ENCODE assay signal across 21 cellular contexts in the genomic region with DNA sequence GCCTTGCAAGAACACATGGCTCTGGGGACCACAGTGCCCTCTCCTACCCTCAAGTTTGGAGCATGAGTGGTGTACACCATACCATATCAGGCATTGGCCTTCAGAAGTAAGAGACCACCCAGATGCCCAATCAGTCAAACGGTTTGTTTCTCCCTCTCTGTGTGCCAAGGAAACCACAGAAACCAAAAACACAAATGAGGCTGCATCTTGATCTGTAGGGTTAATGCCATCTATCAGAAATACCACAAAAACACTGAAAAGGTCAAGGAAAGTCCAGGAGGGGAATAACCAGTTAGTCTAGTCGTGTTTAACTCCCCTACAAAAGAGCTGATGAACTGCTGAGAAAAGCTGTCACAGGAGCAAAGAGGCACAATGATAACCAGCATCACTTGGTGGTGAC.
DNase-seq lines count a peak whose midpoint lies in the region; ATAC-seq and TF ChIP-seq lines count a peak whose summit lies in the region.
"Had no signal": no experiment of that assay in that cellular context is flagged by ENCODE, and none has a peak within 500 bp of the region (broad histone marks: within the 10 kb centered on the region; RNA-seq: fewer than 3 reads in every experiment).

No MANE protein-coding gene starts in this region.

- no peak overlapping the region for H3K4me3 Mint-ChIP-seq in stimulated activated memory B cell treated with anti-CD40 and anti-IgM and Interleukin-4, amounts not matched to agents 10 μg/mL and 1 μg/mL and 100 μg/mL, for 72 hours
- H3K4me3 Mint-ChIP-seq: activated naive CD4-positive, alpha-beta T cell treated with anti-CD3 and anti-CD28 coated beads, Interleukin-2, amount 50 U/mL, for 24 hours; activated T-cell treated with anti-CD3 and anti-CD28 coated beads, Interleukin-2, amount 50 U/mL, for 4 hours; CD4-positive, CD25-positive, alpha-beta regulatory T cell; nephron had no signal

- H3K36me3 ChIP-seq in PC-9 (ENCODE audit: low read depth) (no peaks in the 10 kb centered on the region), brain microvascular endothelial cell (replicated peaks) (no peaks in the 10 kb centered on the region), heart right ventricle (no peaks in the 10 kb centered on the region)
- H3K36me3 ChIP-seq: lower lobe of right lung, ovary, thoracic aorta had no signal

- 0 out of 2 replicates have a peak overlapping the region, but pooled peaks have one; percentile 2 for H3K4me2 ChIP-seq in PC-9
- H3K4me2 ChIP-seq: smooth muscle cell had no signal

- TF ChIP-seq CTCF in PC-9 (conservative IDR thresholded peaks at IDR 0.05) (no peak), brain microvascular endothelial cell (IDR thresholded peaks at IDR 0.05; ENCODE audit: low read depth, low read length, missing control alignments) (no peak), heart right ventricle (IDR thresholded peaks at IDR 0.05) (no peak)

- peak; percentile 43 for ATAC-seq in GM18502 (IDR thresholded peaks at IDR 0.05; ENCODE audit: poor library complexity, unreplicated experiment)
- peak; percentile 34 for ATAC-seq in GM19023 (IDR thresholded peaks at IDR 0.05; ENCODE audit: unreplicated experiment)
- ATAC-seq in stimulated activated memory B cell treated with anti-CD40 and anti-IgM and Interleukin-4, amounts not matched to agents 10 μg/mL and 1 μg/mL and 100 μg/mL, for 72 hours, result peak; percentile 68
- no peak for ATAC-seq in heart right ventricle
- ATAC-seq: activated T-cell treated with anti-CD3 and anti-CD28 coated beads, Interleukin-2, amount 50 U/mL, for 4 hours; lower lobe of right lung; mucosa of descending colon had no signal

- H3F3A ChIP-seq in PC-9 (ENCODE audit: insufficient read depth, low read depth), result no peaks in the 10 kb centered on the region

- H3K27ac ChIP-seq in PC-9 (no peak overlapping the region), brain microvascular endothelial cell (no peak overlapping the region), heart right ventricle (no peak overlapping the region)
- H3K27ac ChIP-seq: lower lobe of right lung, ovary, thoracic aorta had no signal

- H3K4me1 Mint-ChIP-seq in stimulated activated memory B cell treated with anti-CD40 and anti-IgM and Interleukin-4, amounts not matched to agents 10 μg/mL and 1 μg/mL and 100 μg/mL, for 72 hours, result peaks cover 40% of the 10 kb centered on the region

- H3K9me3 Mint-ChIP-seq in stimulated activated memory B cell treated with anti-CD40 and anti-IgM and Interleukin-4, amounts not matched to agents 10 μg/mL and 1 μg/mL and 100 μg/mL, for 72 hours, result no peaks in the 10 kb centered on the region
- H3K9me3 Mint-ChIP-seq: activated naive CD4-positive, alpha-beta T cell treated with anti-CD3 and anti-CD28 coated beads, Interleukin-2, amount 50 U/mL, for 24 hours; activated T-cell treated with anti-CD3 and anti-CD28 coated beads, Interleukin-2, amount 50 U/mL, for 4 hours; nephron had no signal

- peaks cover 49% of the 10 kb centered on the region for H3K36me3 Mint-ChIP-seq in stimulated activated memory B cell treated with anti-CD40 and anti-IgM and Interleukin-4, amounts not matched to agents 10 μg/mL and 1 μg/mL and 100 μg/mL, for 72 hours

- BruUV-seq in PC-9 (replicated peaks; lab: Mats Ljungman, UMichigan), result no TSS peak

- H3K79me2 ChIP-seq in PC-9 (ENCODE audit: low read depth), result no peaks in the 10 kb centered on the region

- WGBS in heart right ventricle, 2 donors, result 65 to 66% methylated on average over 2 of the region's 2 CpGs

- in situ Hi-C loops in brain microvascular endothelial cell (cut with HindIII; ENCODE audit: low pct_ligation_motif_present, low sequenced_read_pairs), result no loop called here

- DNase-seq in PC-9, result no peak
- no peak for DNase-seq in brain microvascular endothelial cell
- no peak for DNase-seq in foreskin melanocyte
- DNase-seq in heart right ventricle, result no peak
- DNase-seq: activated CD4-positive, CD25-positive, alpha-beta regulatory T cell treated with anti-CD3 and anti-CD28 coated beads, Interleukin-2, amount 50 U/mL, for 72 hours; activated T-cell treated with anti-CD3 and anti-CD28 coated beads, Interleukin-2, amount 50 U/mL, for 4 hours; KG1; kidney glomerular epithelial cell; lower lobe of right lung; mucosa of descending colon; NCI-H146; NCI-H510A; ovary had no signal

- intact Hi-C loops in PC-9 (cut with micrococcal nuclease; ENCODE audit: unreplicated experiment), result no loop called here
- intact Hi-C loops in heart right ventricle (cut with DNase I), result no loop called here

- CTCF ChIA-PET in PC-9 (lab: Charles Lee), result no interaction called here

- no peak overlapping the region for H3K4me3 ChIP-seq in PC-9
- no peak overlapping the region for H3K4me3 ChIP-seq in brain microvascular endothelial cell (ENCODE audit: low read depth, low read length)
- no peak overlapping the region for H3K4me3 ChIP-seq in heart right ventricle
- H3K4me3 ChIP-seq: lower lobe of right lung, mucosa of descending colon, ovary, smooth muscle cell, thoracic aorta had no signal

- no peaks in the 10 kb centered on the region for H3K27me3 Mint-ChIP-seq in stimulated activated memory B cell treated with anti-CD40 and anti-IgM and Interleukin-4, amounts not matched to agents 10 μg/mL and 1 μg/mL and 100 μg/mL, for 72 hours
- H3K27me3 Mint-ChIP-seq: activated naive CD4-positive, alpha-beta T cell treated with anti-CD3 and anti-CD28 coated beads, Interleukin-2, amount 50 U/mL, for 24 hours; CD4-positive, CD25-positive, alpha-beta regulatory T cell had no signal

- H2AFZ ChIP-seq in PC-9, result no peak overlapping the region

- H3K27ac Mint-ChIP-seq in stimulated activated memory B cell treated with anti-CD40 and anti-IgM and Interleukin-4, amounts not matched to agents 10 μg/mL and 1 μg/mL and 100 μg/mL, for 72 hours, result peak overlapping the region; percentile 41
- H3K27ac Mint-ChIP-seq: activated naive CD4-positive, alpha-beta T cell treated with anti-CD3 and anti-CD28 coated beads, Interleukin-2, amount 50 U/mL, for 24 hours; nephron had no signal

- POLR2A ChIA-PET in PC-9 (lab: Charles Lee; ENCODE audit: unreplicated experiment), result no interaction called here

- no peaks in the 10 kb centered on the region for H3K9me2 ChIP-seq in PC-9 (ENCODE audit: insufficient read depth)

- H3K27me3 ChIP-seq in PC-9 (ENCODE audit: insufficient read depth, low read depth) (no peaks in the 10 kb centered on the region), brain microvascular endothelial cell (replicated peaks) (no peaks in the 10 kb centered on the region), heart right ventricle (no peaks in the 10 kb centered on the region)
- H3K27me3 ChIP-seq: ovary had no signal

- no peaks in the 10 kb centered on the region for H4K20me1 ChIP-seq in PC-9 (ENCODE audit: insufficient read depth)

- H3K4me1 ChIP-seq in PC-9 (replicated peaks; ENCODE audit: insufficient read depth) (peaks cover 12% of the 10 kb centered on the region), heart right ventricle (no peaks in the 10 kb centered on the region)
- H3K4me1 ChIP-seq: lower lobe of right lung had no signal

- H3K9me3 ChIP-seq in PC-9 (ENCODE audit: insufficient read depth, low read depth) (no peaks in the 10 kb centered on the region), heart right ventricle (no peaks in the 10 kb centered on the region)
- H3K9me3 ChIP-seq: lower lobe of right lung, mucosa of descending colon, ovary, thoracic aorta had no signal

Comparison
In these comparisons a context has a peak if more than half of its experiments do, and no peak if none do; other contexts are left out.
1. ATAC-seq: peak in GM18502 (single experiment), GM19023 (single experiment) and stimulated activated memory B cell treated with anti-CD40 and anti-IgM and Interleukin-4, amounts not matched to agents 10 μg/mL and 1 μg/mL and 100 μg/mL, for 72 hours (single experiment); none in heart right ventricle (0 of 8).